ENCODE assay signal across 9 cellular contexts in genomic region chr6:41938590-41938989, GRCh38. TPM values are rescaled to one million over a fixed set of nuclear protein-coding genes. Genes with fewer than 3 reads are reported as not detected.
DNase-seq lines count a peak whose midpoint lies in the region; ATAC-seq and TF ChIP-seq lines count a peak whose summit lies in the region.
"Had no signal": no experiment of that assay in that cellular context is flagged by ENCODE, and none has a peak within 500 bp of the region (broad histone marks: within the 10 kb centered on the region; RNA-seq: fewer than 3 reads in every experiment).

No MANE protein-coding gene starts in this region.

- H3K79me2 ChIP-seq in Karpas-422 (ENCODE audit: low read length): peaks cover 47% of the 10 kb centered on the region
- no peaks in the 10 kb centered on the region for H3K79me2 ChIP-seq in neural progenitor cell (ENCODE audit: low read depth)

- H3K4me3 Mint-ChIP-seq in chondrocyte (ENCODE audit: unreplicated experiment) (peak overlapping the region; percentile 90), neural progenitor cell (peak overlapping the region; percentile 14)

- peaks cover 63% of the 10 kb centered on the region for H3F3A ChIP-seq in neural progenitor cell (ENCODE audit: low read depth)

- no peaks in the 10 kb centered on the region for H3K27me3 Mint-ChIP-seq in chondrocyte (ENCODE audit: low read depth)
- peaks cover 12% of the 10 kb centered on the region for H3K27me3 Mint-ChIP-seq in neural progenitor cell (ENCODE audit: insufficient read depth, low read depth)

- ATAC-seq in HG03442 (IDR thresholded peaks at IDR 0.05; ENCODE audit: unreplicated experiment) (no peak), HG03045 (IDR thresholded peaks at IDR 0.05; ENCODE audit: unreplicated experiment) (no peak), HG03469 (IDR thresholded peaks at IDR 0.05; ENCODE audit: unreplicated experiment) (no peak)

- DNase-seq in Karpas-422 (peak; percentile 40), chondrocyte (ENCODE audit: low spot score) (no peak), neural progenitor cell (ENCODE audit: low spot score) (peak; percentile 9), NCI-H2227 (lab: John Stamatoyannopoulos, UW; ENCODE audit: unreplicated experiment) (no peak)

- H3K27ac ChIP-seq in BLaER1: peak overlapping the region; percentile 99
- H3K27ac ChIP-seq in Karpas-422 (ENCODE audit: low read length): peak overlapping the region; percentile 98
- no peak overlapping the region for H3K27ac ChIP-seq in neural progenitor cell

- peak overlapping the region; percentile 85 for H3K27ac Mint-ChIP-seq in chondrocyte (ENCODE audit: unreplicated experiment)
- no peak overlapping the region for H3K27ac Mint-ChIP-seq in neural progenitor cell

- H3K4me1 ChIP-seq in BLaER1: peaks cover 69% of the 10 kb centered on the region
- peaks cover 79% of the 10 kb centered on the region for H3K4me1 ChIP-seq in Karpas-422 (ENCODE audit: low read length)
- peaks cover 27% of the 10 kb centered on the region for H3K4me1 ChIP-seq in neural progenitor cell

- no peaks in the 10 kb centered on the region for H3K9me3 Mint-ChIP-seq in chondrocyte (ENCODE audit: low read depth)
- no peaks in the 10 kb centered on the region for H3K9me3 Mint-ChIP-seq in neural progenitor cell

- H3K9me3 ChIP-seq in BLaER1 (no peaks in the 10 kb centered on the region), Karpas-422 (ENCODE audit: low read length) (no peaks in the 10 kb centered on the region), neural progenitor cell (ENCODE audit: low read depth) (no peaks in the 10 kb centered on the region)

- H3K9me2 ChIP-seq in Karpas-422 (replicated peaks; ENCODE audit: insufficient read depth, low read length): no peaks in the 10 kb centered on the region

- TF ChIP-seq CTCF in chondrocyte (IDR thresholded peaks at IDR 0.05) (no peak), neural progenitor cell (IDR thresholded peaks at IDR 0.05) (no peak)

- H3K27me3 ChIP-seq in BLaER1: no peaks in the 10 kb centered on the region
- H3K27me3 ChIP-seq in Karpas-422 (ENCODE audit: low read length): no peaks in the 10 kb centered on the region
- H3K27me3 ChIP-seq in neural progenitor cell: peaks cover 9% of the 10 kb centered on the region

- H2AFZ ChIP-seq in Karpas-422 (ENCODE audit: low read length) (no peak overlapping the region), neural progenitor cell (replicated peaks) (no peak overlapping the region)

- H3K4me3 ChIP-seq in BLaER1: peak overlapping the region; percentile 98
- H3K4me3 ChIP-seq in Karpas-422 (ENCODE audit: low read length): peak overlapping the region; percentile 97; the same call in 1 of the 2 replicates
- H3K4me3 ChIP-seq in neural progenitor cell: no peak overlapping the region
- H3K4me3 ChIP-seq: lung had no signal

- H3K4me2 ChIP-seq in BLaER1: peak overlapping the region; percentile 98
- H3K4me2 ChIP-seq in Karpas-422 (ENCODE audit: low read depth, low read length, poor library complexity, severe bottlenecking): peak overlapping the region; percentile 89
- peak overlapping the region; percentile 96 for H3K4me2 ChIP-seq in neural progenitor cell

- peaks cover 60% of the 10 kb centered on the region for H4K20me1 ChIP-seq in BLaER1
- H4K20me1 ChIP-seq in Karpas-422 (ENCODE audit: insufficient read depth, low read depth, low read length): peaks cover 24% of the 10 kb centered on the region
- peaks cover 24% of the 10 kb centered on the region for H4K20me1 ChIP-seq in neural progenitor cell (ENCODE audit: low read depth)

- H3K36me3 ChIP-seq in BLaER1: peaks cover 78% of the 10 kb centered on the region
- H3K36me3 ChIP-seq in Karpas-422 (ENCODE audit: insufficient read depth, low read length): peaks cover 16% of the 10 kb centered on the region; the same call in 1 of the 2 replicates
- H3K36me3 ChIP-seq in neural progenitor cell: no peaks in the 10 kb centered on the region

- H3K4me1 Mint-ChIP-seq in chondrocyte (ENCODE audit: low read depth) (peaks cover 41% of the 10 kb centered on the region), neural progenitor cell (peaks cover 29% of the 10 kb centered on the region)

- H3K36me3 Mint-ChIP-seq in chondrocyte (ENCODE audit: low read depth) (peaks cover 9% of the 10 kb centered on the region), neural progenitor cell (no peaks in the 10 kb centered on the region)

- H3K9ac ChIP-seq in BLaER1 (peak overlapping the region; percentile 100), Karpas-422 (ENCODE audit: low read length) (peak overlapping the region; percentile 95), neural progenitor cell (no peak overlapping the region)

RNA-seq across cellular contexts. Expression of gene CCND3, which starts 3.0 kb away (rescaled TPM):
- 63.5 and 74.8 TPM in 2 replicates for total RNA-seq in Karpas-422 (2014; rRNA removed; shearing (Covaris generic); ENCODE audit: low replicate concordance)
- total RNA-seq in chondrocyte: 47.4 to 56.3 TPM (median 52.9 TPM) in 3 replicates
- 7.6 and 16.2 TPM in 2 replicates for total RNA-seq in neural progenitor cell (ENCODE audit: low replicate concordance)

RNA-seq across cellular contexts. Expression of gene BYSL, which starts 17.3 kb away (rescaled TPM):
- 17.9 and 32.8 TPM in 2 replicates for total RNA-seq in Karpas-422 (2014; rRNA removed; shearing (Covaris generic); ENCODE audit: low replicate concordance)
- total RNA-seq in chondrocyte (17.4 to 20.7 TPM (median 19.7 TPM) in 3 replicates), neural progenitor cell (ENCODE audit: low replicate concordance) (11.5 and 31.7 TPM in 2 replicates)

RNA-seq across cellular contexts. Expression of gene MED20, which starts 17.7 kb away (rescaled TPM):
- total RNA-seq in Karpas-422 (2014; rRNA removed; shearing (Covaris generic); ENCODE audit: low replicate concordance): 24.1 and 31.5 TPM in 2 replicates
- total RNA-seq in chondrocyte (19.9 to 23.4 TPM (median 21.7 TPM) in 3 replicates), neural progenitor cell (ENCODE audit: low replicate concordance) (29.4 and 31.4 TPM in 2 replicates)

RNA-seq across cellular contexts. Expression of gene USP49, which starts 43.4 kb away (rescaled TPM):
- total RNA-seq in Karpas-422 (2014; rRNA removed; shearing (Covaris generic); ENCODE audit: low replicate concordance): 6.5 and 10.7 TPM in 2 replicates
- total RNA-seq in chondrocyte (3.4 to 5.2 TPM (median 3.5 TPM) in 3 replicates), neural progenitor cell (ENCODE audit: low replicate concordance) (25.0 and 30.7 TPM in 2 replicates)

Comparison
In these comparisons a context has a peak if more than half of its experiments do, and no peak if none do; other contexts are left out.
1. DNase-seq: peak in Karpas-422 (single experiment) and neural progenitor cell (single experiment); none in chondrocyte (single experiment) and NCI-H2227 (single experiment).
2. Peak in every context shown above with its lines, with median percentiles within 50 percentile points of each other: H3K4me2 ChIP-seq.